ENCODE assay signal across 14 cellular contexts in genomic region chr20:49100934-49101333, GRCh38. TPM values are rescaled to one million over a fixed set of nuclear protein-coding genes. Genes with fewer than 3 reads are reported as not detected.
DNase-seq lines count a peak whose midpoint lies in the region; ATAC-seq lines count a peak whose summit lies in the region.
"Had no signal": no experiment of that assay in that cellular context is flagged by ENCODE, and none has a peak within 500 bp of the region (broad histone marks: within the 10 kb centered on the region; RNA-seq: fewer than 3 reads in every experiment).

No MANE protein-coding gene starts in this region.

- no peaks in the 10 kb centered on the region for H3K27me3 Mint-ChIP-seq in activated CD4-positive, alpha-beta T cell treated with anti-CD3 and anti-CD28 coated beads for 36 hours
- H3K27me3 Mint-ChIP-seq in activated naive CD8-positive, alpha-beta T cell treated with anti-CD3 and anti-CD28 coated beads, Interleukin-2, amount 10 ng/mL, durations not matched to agents 7 days and 5 days = no peaks in the 10 kb centered on the region
- no peaks in the 10 kb centered on the region for H3K27me3 Mint-ChIP-seq in natural killer cell treated with Interleukin-12 subunit alpha and Interleukin-12 subunit beta and Interleukin-15 and Interleukin-18, amount 100 ng/mL, for 72 hours

- H3K36me3 Mint-ChIP-seq in activated CD4-positive, alpha-beta T cell treated with anti-CD3 and anti-CD28 coated beads for 36 hours (ENCODE audit: low read depth) = peaks cover 66% of the 10 kb centered on the region
- H3K36me3 Mint-ChIP-seq in activated naive CD8-positive, alpha-beta T cell treated with anti-CD3 and anti-CD28 coated beads, Interleukin-2, amount 10 ng/mL, durations not matched to agents 7 days and 5 days = peaks cover 58% of the 10 kb centered on the region
- peaks cover 31% of the 10 kb centered on the region for H3K36me3 Mint-ChIP-seq in natural killer cell treated with Interleukin-12 subunit alpha and Interleukin-12 subunit beta and Interleukin-15 and Interleukin-18, amount 100 ng/mL, for 72 hours

- intact Hi-C loops in activated CD4-positive, alpha-beta T cell treated with anti-CD3 and anti-CD28 coated beads for 36 hours (cut with DNase I, micrococcal nuclease) = no loop called here
- intact Hi-C loops in Right ventricle myocardium inferior (cut with DNase I) = no loop called here

- no peak for DNase-seq in activated CD4-positive, alpha-beta T cell treated with anti-CD3 and anti-CD28 coated beads for 36 hours
- DNase-seq in activated CD4-positive, alpha-beta T cell treated with anti-CD3 and anti-CD28 coated beads, Interleukin-2, amount 50 U/mL, for 1 hour = no peak
- DNase-seq in NOMO-1 (lab: John Stamatoyannopoulos, UW; ENCODE audit: unreplicated experiment in 2 of 2) (peak; percentile 3 to 66), Right ventricle myocardium inferior (ENCODE audit: missing footprints) (no peak)
- DNase-seq in activated naive CD8-positive, alpha-beta T cell treated with anti-CD3 and anti-CD28 coated beads, Interleukin-2, amount 10 ng/mL, durations not matched to agents 7 days and 5 days = no peak
- no peak for DNase-seq in natural killer cell treated with Interleukin-12 subunit alpha and Interleukin-12 subunit beta and Interleukin-15 and Interleukin-18, amount 100 ng/mL, for 72 hours (ENCODE audit: low spot score)
- DNase-seq: activated effector memory CD4-positive, alpha-beta T cell treated with Interleukin-2 at 50 U/mL for 16 hours; caudate nucleus; left ventricle myocardium inferior; NCI-H1694 treated with DMSO at 0.1 percent for 48 hours; NCI-H748 treated with DMSO at 0.1 percent for 48 hours; SIG-M5 had no signal

- H3K4me3 Mint-ChIP-seq in activated CD4-positive, alpha-beta T cell treated with anti-CD3 and anti-CD28 coated beads for 36 hours = no peak overlapping the region
- H3K4me3 Mint-ChIP-seq in activated naive CD8-positive, alpha-beta T cell treated with anti-CD3 and anti-CD28 coated beads, Interleukin-2, amount 10 ng/mL, durations not matched to agents 7 days and 5 days = no peak overlapping the region
- H3K4me3 Mint-ChIP-seq in natural killer cell treated with Interleukin-12 subunit alpha and Interleukin-12 subunit beta and Interleukin-15 and Interleukin-18, amount 100 ng/mL, for 72 hours = peak overlapping the region; percentile 48

- POLR2A ChIA-PET in activated CD4-positive, alpha-beta T cell treated with anti-CD3 and anti-CD28 coated beads for 36 hours (lab: Charles Lee) = interaction anchor here (0.7 kb wide), 1 partner anchor 11 kb away, joined by 3 read pairs; no protein-coding TSS in a partner anchor
- POLR2A ChIA-PET in activated naive CD8-positive, alpha-beta T cell treated with anti-CD3 and anti-CD28 coated beads, Interleukin-2, amount 10 ng/mL, durations not matched to agents 7 days and 5 days (lab: Charles Lee) = interaction anchor here (0.6 kb wide), 1 partner anchor 98 kb away, joined by 4 read pairs; no protein-coding TSS in a partner anchor

- H3K4me1 Mint-ChIP-seq in activated CD4-positive, alpha-beta T cell treated with anti-CD3 and anti-CD28 coated beads for 36 hours = peaks cover 5% of the 10 kb centered on the region
- peaks cover 12% of the 10 kb centered on the region for H3K4me1 Mint-ChIP-seq in activated naive CD8-positive, alpha-beta T cell treated with anti-CD3 and anti-CD28 coated beads, Interleukin-2, amount 10 ng/mL, durations not matched to agents 7 days and 5 days
- peaks cover 32 to 33% of the 10 kb centered on the region in 2 donors for H3K4me1 Mint-ChIP-seq in natural killer cell treated with Interleukin-12 subunit alpha and Interleukin-12 subunit beta and Interleukin-15 and Interleukin-18, amount 100 ng/mL, for 72 hours (ENCODE audit: low read depth in 2 of 2)

- no peak for ATAC-seq in activated CD4-positive, alpha-beta T cell treated with anti-CD3 and anti-CD28 coated beads for 36 hours
- no peak for ATAC-seq in activated naive CD8-positive, alpha-beta T cell treated with anti-CD3 and anti-CD28 coated beads, Interleukin-2, amount 10 ng/mL, durations not matched to agents 7 days and 5 days (ENCODE audit: low read depth)
- ATAC-seq in natural killer cell treated with Interleukin-12 subunit alpha and Interleukin-12 subunit beta and Interleukin-15 and Interleukin-18, amount 100 ng/mL, for 72 hours = peak in 1 of 2 donors; percentile 21
- ATAC-seq in GM18873 (IDR thresholded peaks at IDR 0.05; ENCODE audit: low FRiP score, unreplicated experiment) = no peak
- ATAC-seq in Right ventricle myocardium inferior = no peak
- no peak for ATAC-seq in HG03135 (IDR thresholded peaks at IDR 0.05; ENCODE audit: unreplicated experiment)

- CTCF ChIA-PET in activated CD4-positive, alpha-beta T cell treated with anti-CD3 and anti-CD28 coated beads for 36 hours (lab: Charles Lee) = interaction anchor here (1.3 to 1.5 kb wide), 2 partner anchors 26 to 116 kb away, joined by 5 read pairs; no protein-coding TSS in a partner anchor

- H3K9me3 Mint-ChIP-seq in activated CD4-positive, alpha-beta T cell treated with anti-CD3 and anti-CD28 coated beads for 36 hours (ENCODE audit: low read depth) = no peaks in the 10 kb centered on the region
- no peaks in the 10 kb centered on the region for H3K9me3 Mint-ChIP-seq in activated naive CD8-positive, alpha-beta T cell treated with anti-CD3 and anti-CD28 coated beads, Interleukin-2, amount 10 ng/mL, durations not matched to agents 7 days and 5 days
- H3K9me3 Mint-ChIP-seq in natural killer cell treated with Interleukin-12 subunit alpha and Interleukin-12 subunit beta and Interleukin-15 and Interleukin-18, amount 100 ng/mL, for 72 hours = no peaks in the 10 kb centered on the region

- H3K27ac Mint-ChIP-seq in activated CD4-positive, alpha-beta T cell treated with anti-CD3 and anti-CD28 coated beads for 36 hours = peak overlapping the region; percentile 56
- peak overlapping the region; percentile 64 for H3K27ac Mint-ChIP-seq in activated naive CD8-positive, alpha-beta T cell treated with anti-CD3 and anti-CD28 coated beads, Interleukin-2, amount 10 ng/mL, durations not matched to agents 7 days and 5 days
- H3K27ac Mint-ChIP-seq in natural killer cell treated with Interleukin-12 subunit alpha and Interleukin-12 subunit beta and Interleukin-15 and Interleukin-18, amount 100 ng/mL, for 72 hours = peak overlapping the region; percentile 15 to 57

RNA-seq across cellular contexts. Expression of gene CSE1L, which starts 54.8 kb away (rescaled TPM):
- total RNA-seq in activated CD4-positive, alpha-beta T cell treated with anti-CD3 and anti-CD28 coated beads for 36 hours = 100 to 1,000 TPM; 119 to 126 TPM
- 10 to 100 TPM; 68.3 to 69.8 TPM for total RNA-seq in activated naive CD8-positive, alpha-beta T cell treated with anti-CD3 and anti-CD28 coated beads, Interleukin-2, amount 10 ng/mL, durations not matched to agents 7 days and 5 days
- 100 to 1,000 TPM in 1 of 2 donors, 10 to 100 TPM in 1; 69.1 to 108 TPM for total RNA-seq in natural killer cell treated with Interleukin-12 subunit alpha and Interleukin-12 subunit beta and Interleukin-15 and Interleukin-18, amount 100 ng/mL, for 72 hours
- 41.4 TPM for total RNA-seq in Right ventricle myocardium inferior

Comparison
In these comparisons a context has a peak if more than half of its experiments do, and no peak if none do; other contexts are left out.
1. DNase-seq: peak in NOMO-1 (2 of 2); none in activated CD4-positive, alpha-beta T cell treated with anti-CD3 and anti-CD28 coated beads for 36 hours (single experiment), activated CD4-positive, alpha-beta T cell treated with anti-CD3 and anti-CD28 coated beads, Interleukin-2, amount 50 U/mL, for 1 hour (single experiment), activated naive CD8-positive, alpha-beta T cell treated with anti-CD3 and anti-CD28 coated beads, Interleukin-2, amount 10 ng/mL, durations not matched to agents 7 days and 5 days (single experiment), natural killer cell treated with Interleukin-12 subunit alpha and Interleukin-12 subunit beta and Interleukin-15 and Interleukin-18, amount 100 ng/mL, for 72 hours (single experiment) and Right ventricle myocardium inferior (single experiment).
2. Peak in every context shown above with its lines, with median percentiles within 50 percentile points of each other: H3K27ac Mint-ChIP-seq.